In genomic region chr19:33239223-33239975, GRCh38 we compare ENCODE assay signal across 1 cellular context.
TF ChIP-seq lines count a peak whose summit lies in the region.

No MANE protein-coding gene starts in this region.

TF ChIP-seq in SK-N-SH, 30 proteins besides CTCF, POLR2A, EP300 and RAD21 (continued from another document):
- TF ChIP-seq CHD2 (IDR thresholded peaks at IDR 0.05; ENCODE audit: low read length, partially characterized antibody) (no peak), RCOR1 (IDR thresholded peaks at IDR 0.05; ENCODE audit: low read length) (no peak), EZH2phosphoT487 (IDR thresholded peaks at IDR 0.05; ENCODE audit: borderline replicate concordance, low read depth) (no peak)
